8 cellular contexts compared by ENCODE assay signal in the genomic region with DNA sequence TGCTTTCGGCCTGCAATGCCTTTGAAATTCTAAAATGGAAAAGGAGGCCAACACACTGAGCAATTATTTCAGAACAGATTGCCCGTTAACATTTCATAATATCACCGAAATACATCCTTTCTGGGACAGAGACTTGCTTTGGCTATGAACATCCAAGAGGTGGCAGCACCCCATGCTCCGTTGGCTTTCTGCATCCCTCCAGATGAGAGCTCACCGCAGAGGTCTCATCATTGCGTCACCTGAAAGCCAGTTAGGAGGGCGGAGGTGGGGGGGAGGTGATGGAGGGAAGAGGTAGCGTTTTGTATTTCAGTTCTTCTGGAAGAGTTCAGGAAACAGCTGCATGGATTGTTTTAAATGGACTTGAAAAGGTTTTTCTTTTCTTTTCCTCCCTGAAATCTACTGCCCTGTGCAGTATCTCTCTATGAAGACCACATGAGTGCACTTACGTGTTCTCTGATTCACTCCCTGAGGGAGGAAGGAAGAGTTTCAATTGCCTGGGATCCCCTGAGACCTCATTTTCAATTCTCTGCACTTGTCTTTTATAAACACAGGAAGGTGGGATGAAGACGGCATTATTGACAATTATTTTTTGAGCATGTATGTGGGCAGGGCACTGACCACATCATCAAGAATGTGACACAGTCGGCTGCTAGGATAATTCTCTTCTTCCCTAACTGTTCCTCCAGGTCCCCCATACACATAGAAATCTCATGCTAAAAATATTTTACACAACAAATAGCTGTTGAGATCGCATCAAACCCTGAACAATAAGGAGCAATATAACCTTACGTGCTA.
DNase-seq lines count a peak whose midpoint lies in the region; ATAC-seq lines count a peak whose summit lies in the region.

No MANE protein-coding gene starts in this region.

- intact Hi-C loops in left colon (cut with DNase I, micrococcal nuclease) = loop anchor here in 1 of 2 donors (5.0 to 10.0 kb wide), 2 partner anchors 353 to 410 kb away; a partner anchor contains a TSS

- DNase-seq in CD1c-positive myeloid dendritic cell (ENCODE audit: extremely low spot score) (peak; percentile 67), NCI-H345 treated with DMSO at 0.1 percent for 48 hours (lab: John Stamatoyannopoulos, UW; ENCODE audit: unreplicated experiment) (peak; percentile 66), cerebellar nuclear complex (lab: John Stamatoyannopoulos, UW) (peak; percentile 34 to 69), left colon (peak; percentile 67 to 70)
- DNase-seq in stimulated activated CD4-positive, alpha-beta T cell treated with anti-CD3 and anti-CD28 coated beads, Interleukin-4, amount 100 ng/mL, for 48 hours (ENCODE audit: low read depth in 2 of 2) = peak; percentile 51 to 61

- peak; percentile 98 for ATAC-seq in GM19328 (IDR thresholded peaks at IDR 0.05; ENCODE audit: unreplicated experiment)
- ATAC-seq in HG03378 (IDR thresholded peaks at IDR 0.05; ENCODE audit: unreplicated experiment) = peak; percentile 97
- peak; percentile 80 to 90 for ATAC-seq in activated CD4-positive, CD25-positive, alpha-beta regulatory T cell treated with anti-CD3 and anti-CD28 coated beads, Interleukin-2, amount 50 U/mL, for 24 hours
- ATAC-seq in left colon = peak; percentile 87

Comparison
In these comparisons a context has a peak if more than half of its experiments do, and no peak if none do; other contexts are left out.
1. Peak in every context shown above with its lines: DNase-seq and ATAC-seq.